11 cellular contexts compared by ENCODE assay signal in the genomic region with DNA sequence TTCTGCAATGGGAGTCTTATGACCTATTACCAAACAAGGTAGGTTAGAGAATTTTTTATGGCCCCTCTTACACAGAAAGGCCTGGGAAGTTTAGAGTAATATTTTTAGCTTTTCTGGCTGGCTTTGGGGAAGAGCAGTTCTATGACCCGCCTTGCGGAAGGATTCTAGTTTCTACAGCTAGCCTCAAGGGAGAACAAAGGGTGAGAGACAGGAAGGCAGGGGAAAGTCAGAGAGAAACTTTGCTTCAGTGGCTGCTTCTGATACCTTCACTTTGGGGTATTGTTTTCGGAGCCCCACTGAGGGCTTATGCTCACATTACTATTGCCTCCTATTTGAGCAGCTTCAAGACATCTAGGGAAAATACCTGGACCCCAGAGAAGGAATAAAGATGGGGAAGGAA.
DNase-seq lines count a peak whose midpoint lies in the region; ATAC-seq and TF ChIP-seq lines count a peak whose summit lies in the region.
"Had no signal": no experiment of that assay in that cellular context is flagged by ENCODE, and none has a peak within 500 bp of the region (broad histone marks: within the 10 kb centered on the region; RNA-seq: fewer than 3 reads in every experiment).

No MANE protein-coding gene starts in this region.

- H3K4me2 ChIP-seq in OCI-LY3 (ENCODE audit: low read length): peak overlapping the region; percentile 53

- H3K9ac ChIP-seq in OCI-LY3 (ENCODE audit: low read length): no peak overlapping the region

- ATAC-seq in GM19438 (IDR thresholded peaks at IDR 0.05; ENCODE audit: low read depth, unreplicated experiment): peak; percentile 92
- ATAC-seq in HG02884 (IDR thresholded peaks at IDR 0.05; ENCODE audit: unreplicated experiment): peak; percentile 91

- H3K4me3 ChIP-seq in OCI-LY3 (ENCODE audit: low read length) (no peak overlapping the region), dorsolateral prefrontal cortex (no peak overlapping the region)

- DNase-seq in GM13976 (ENCODE audit: low spot score): peak; percentile 48
- DNase-seq in GF-D8 (lab: John Stamatoyannopoulos, UW): no peak
- DNase-seq in dorsolateral prefrontal cortex: no peak
- DNase-seq in DMS114 treated with DMSO at 0.1 percent for 48 hours (lab: John Stamatoyannopoulos, UW; ENCODE audit: unreplicated experiment): no peak
- no peak for DNase-seq in NCI-H1417 treated with DMSO at 0.1 percent for 48 hours (lab: John Stamatoyannopoulos, UW)
- DNase-seq: foreskin melanocyte, H9, small intestine had no signal

- no peaks in the 10 kb centered on the region for H3K36me3 ChIP-seq in OCI-LY3 (replicated peaks; ENCODE audit: low read depth, low read length)

- H3K27ac ChIP-seq in OCI-LY3 (ENCODE audit: low read length) (no peak overlapping the region), dorsolateral prefrontal cortex (peak overlapping the region in 2 of 59 donors; percentile 20 to 34)

- H3K4me1 ChIP-seq in OCI-LY3 (ENCODE audit: low read length): peaks cover 18% of the 10 kb centered on the region

- H3K9me3 ChIP-seq in OCI-LY3 (ENCODE audit: insufficient read depth, low read length): no peaks in the 10 kb centered on the region

- no peaks in the 10 kb centered on the region for H3K79me2 ChIP-seq in OCI-LY3 (ENCODE audit: low read length)

- in situ Hi-C loops in GM13976 (cut with MboI; ENCODE audit: low sequenced_read_pairs, unreplicated experiment): no loop called here

- H2AFZ ChIP-seq in OCI-LY3 (ENCODE audit: low read depth, low read length): no peak overlapping the region

- no peak for TF ChIP-seq CTCF in GM13976 (IDR thresholded peaks at IDR 0.05; ENCODE audit: borderline replicate concordance, control extremely low read depth, extremely low read depth, insufficient read depth, missing control alignments)
- no peak for TF ChIP-seq CTCF in OCI-LY3 (IDR thresholded peaks at IDR 0.05; ENCODE audit: low read depth, low read length)
- no peak for TF ChIP-seq CTCF in dorsolateral prefrontal cortex (IDR thresholded peaks at IDR 0.05 in 54 of 56, conservative IDR thresholded peaks at IDR 0.05 in 2 of 56; ENCODE audit: low read depth in 1 of 56, partially characterized antibody in 56 of 56)

- no peaks in the 10 kb centered on the region for H4K20me1 ChIP-seq in OCI-LY3 (ENCODE audit: insufficient read depth, low read length)

- intact Hi-C loops in dorsolateral prefrontal cortex (cut with DNase I): no loop called here

- H3K27me3 ChIP-seq in OCI-LY3 (ENCODE audit: low read depth, low read length) (0 out of 2 replicates have a peak, but pooled peaks cover 8% of the 10 kb centered on the region), dorsolateral prefrontal cortex (no peaks in the 10 kb centered on the region)
